ENCODE assay signal across 26 cellular contexts in genomic region chr9:982660-983240, GRCh38. TPM values are rescaled to one million over a fixed set of nuclear protein-coding genes. Genes with fewer than 3 reads are reported as not detected.
DNase-seq lines count a peak whose midpoint lies in the region; ATAC-seq and TF ChIP-seq lines count a peak whose summit lies in the region.
"Had no signal": no experiment of that assay in that cellular context is flagged by ENCODE, and none has a peak within 500 bp of the region (broad histone marks: within the 10 kb centered on the region; RNA-seq: fewer than 3 reads in every experiment).

No MANE protein-coding gene starts in this region.

- POLR2A ChIA-PET in MCF 10A (lab: Yijun Ruan, JAX) = interaction anchor here (0.9 kb wide), 1 partner anchor 8 kb away, joined by 3 read pairs; no protein-coding TSS in a partner anchor

- no peak overlapping the region for H3K4me2 ChIP-seq in mammary epithelial cell (ENCODE audit: insufficient read depth, low read depth, low read length)

- H3K36me3 ChIP-seq in mammary epithelial cell (ENCODE audit: insufficient read depth, low read length) (no peaks in the 10 kb centered on the region), thyroid gland (no peaks in the 10 kb centered on the region)
- H3K36me3 ChIP-seq: ascending aorta had no signal

- no peaks in the 10 kb centered on the region for H3K36me3 Mint-ChIP-seq in MCF 10A (ENCODE audit: insufficient read depth, unreplicated experiment)
- H3K36me3 Mint-ChIP-seq: activated naive CD8-positive, alpha-beta T cell treated with anti-CD3 and anti-CD28 coated beads, Interleukin-2, amount 10 ng/mL, durations not matched to agents 7 days and 5 days; mesothelial cell of epicardium; naive B cell had no signal

- no peak overlapping the region for H3K27ac Mint-ChIP-seq in MCF 10A (ENCODE audit: low read depth, unreplicated experiment)
- H3K27ac Mint-ChIP-seq: activated naive CD8-positive, alpha-beta T cell treated with anti-CD3 and anti-CD28 coated beads, Interleukin-2, amount 10 ng/mL, durations not matched to agents 7 days and 5 days; mesothelial cell of epicardium; naive B cell; T-helper 1 cell treated with Interleukin-12 subunit alpha and Interleukin-12 subunit beta and Interleukin-4 antibody, amounts not matched to agents 30 μg/mL and 1 μg/mL, for 36 hours had no signal

- 54% methylated on average over 9 of the region's 10 CpGs for WGBS in mammary epithelial cell (ENCODE audit: low coverage, missing lambda C conversion rate)
- 74 to 77% methylated on average over 10 of the region's 10 CpGs for WGBS in thyroid gland, 2 donors

- BruUV-seq in MCF 10A (replicated peaks; lab: Mats Ljungman, UMichigan) = no TSS peak
- no TSS peak for BruUV-seq in mammary epithelial cell (replicated peaks; lab: Mats Ljungman, UMichigan)

- ATAC-seq in foreskin keratinocyte (peak; percentile 44), GM21381 (IDR thresholded peaks at IDR 0.05; ENCODE audit: unreplicated experiment) (no peak), HG02610 (IDR thresholded peaks at IDR 0.05; ENCODE audit: unreplicated experiment) (no peak)
- ATAC-seq: K562, left ventricle myocardium superior had no signal

- H3K4me3 ChIP-seq in mammary epithelial cell (replicated peaks in 1 of 3; ENCODE audit: insufficient read depth in 1 of 3, low read depth in 2 of 3, low read length in 3 of 3) (no peak overlapping the region), thyroid gland (replicated peaks in 1 of 3) (no peak overlapping the region)
- H3K4me3 ChIP-seq: ascending aorta, K562, SK-N-MC had no signal

- H3K27ac ChIP-seq in mammary epithelial cell (ENCODE audit: insufficient read depth, low read depth, low read length) = no peak overlapping the region
- no peak overlapping the region for H3K27ac ChIP-seq in foreskin keratinocyte
- H3K27ac ChIP-seq in thyroid gland = peak overlapping the region in 2 of 3 donors; percentile 47 to 48
- H3K27ac ChIP-seq: ascending aorta, SK-N-MC had no signal

- in situ Hi-C loops in mammary epithelial cell (cut with MboI; ENCODE audit: low sequenced_read_pairs in 2 of 2) = no loop called here

- CTCF ChIA-PET in MCF 10A (lab: Yijun Ruan, JAX) (interaction anchor here (0.5 to 1.8 kb wide), 5 partner anchors 15 to 91 kb away, joined by 3 to 6 read pairs (median 4); no protein-coding TSS in a partner anchor), mammary epithelial cell (lab: Charles Lee; ENCODE audit: low non-redundant PET) (no interaction called here)

- H3K9me3 Mint-ChIP-seq in MCF 10A (ENCODE audit: unreplicated experiment) = no peaks in the 10 kb centered on the region
- H3K9me3 Mint-ChIP-seq: activated naive CD8-positive, alpha-beta T cell treated with anti-CD3 and anti-CD28 coated beads, Interleukin-2, amount 10 ng/mL, durations not matched to agents 7 days and 5 days; mesothelial cell of epicardium; T-helper 1 cell treated with Interleukin-12 subunit alpha and Interleukin-12 subunit beta and Interleukin-4 antibody, amounts not matched to agents 30 μg/mL and 1 μg/mL, for 36 hours had no signal

- H3K4me3 Mint-ChIP-seq in MCF 10A (ENCODE audit: unreplicated experiment) = no peak overlapping the region
- H3K4me3 Mint-ChIP-seq: activated naive CD8-positive, alpha-beta T cell treated with anti-CD3 and anti-CD28 coated beads, Interleukin-2, amount 10 ng/mL, durations not matched to agents 7 days and 5 days; mesothelial cell of epicardium; naive B cell; T-helper 1 cell treated with Interleukin-12 subunit alpha and Interleukin-12 subunit beta and Interleukin-4 antibody, amounts not matched to agents 30 μg/mL and 1 μg/mL, for 36 hours had no signal

- H3K4me1 ChIP-seq in mammary epithelial cell (ENCODE audit: insufficient read depth, low read length) (no peaks in the 10 kb centered on the region), foreskin keratinocyte (no peaks in the 10 kb centered on the region), thyroid gland (peaks cover 30 to 43% of the 10 kb centered on the region in 2 donors)
- H3K4me1 ChIP-seq: ascending aorta had no signal

- no peak overlapping the region for H3K9ac ChIP-seq in mammary epithelial cell (ENCODE audit: insufficient read depth, low read length)

- no peak for TF ChIP-seq POLR2A in thyroid gland (IDR thresholded peaks at IDR 0.05)

- H3K9me3 ChIP-seq in mammary epithelial cell (replicated peaks; ENCODE audit: insufficient read depth, low read length) (no peaks in the 10 kb centered on the region), thyroid gland (no peaks in the 10 kb centered on the region)
- H3K9me3 ChIP-seq: ascending aorta had no signal

- no peak overlapping the region for H2AFZ ChIP-seq in mammary epithelial cell (ENCODE audit: low read depth, low read length)

- DNase-seq in MCF 10A (ENCODE audit: unreplicated experiment) (peak; percentile 36), mammary epithelial cell (no peak), RKO (ENCODE audit: low spot score) (peak; percentile 18), foreskin keratinocyte (no peak), thyroid gland (no peak), NCI-H1048 (lab: John Stamatoyannopoulos, UW) (no peak)
- DNase-seq: ACHN; activated gamma-delta T cell; activated naive CD8-positive, alpha-beta T cell treated with anti-CD3 and anti-CD28 coated beads, Interleukin-2, amount 10 ng/mL, durations not matched to agents 7 days and 5 days; caudate nucleus; DMS153; left ventricle myocardium superior; naive B cell; NCI-H1694 treated with DMSO at 0.1 percent for 48 hours; NCI-H2171; NCI-H510A treated with DMSO at 0.1 percent for 48 hours; occipital lobe had no signal

- peaks cover 73% of the 10 kb centered on the region for H3K27me3 Mint-ChIP-seq in MCF 10A (ENCODE audit: insufficient read depth, unreplicated experiment)

- dilution Hi-C loops in mammary epithelial cell (cut with HindIII; ENCODE audit: low sequenced_read_pairs) = no loop called here

- peaks cover 5% of the 10 kb centered on the region for H3K4me1 Mint-ChIP-seq in MCF 10A (ENCODE audit: insufficient read depth, unreplicated experiment)

- intact Hi-C loops in MCF 10A (cut with micrococcal nuclease) = no loop called here
- intact Hi-C loops in mammary epithelial cell (cut with micrococcal nuclease) = no loop called here
- intact Hi-C loops in thyroid gland (cut with DNase I) = no loop called here

- TF ChIP-seq CTCF in MCF 10A (IDR thresholded peaks at IDR 0.05; ENCODE audit: unreplicated experiment) (no peak), mammary epithelial cell (conservative IDR thresholded peaks at IDR 0.05 in 1 of 2, IDR thresholded peaks at IDR 0.05 in 1 of 2; ENCODE audit: extremely low read depth in 1 of 2, insufficient read depth in 1 of 2, low read depth in 1 of 2, low read length in 2 of 2) (no peak), foreskin keratinocyte (conservative IDR thresholded peaks at IDR 0.05) (no peak), thyroid gland (IDR thresholded peaks at IDR 0.05) (no peak)

- H4K20me1 ChIP-seq in mammary epithelial cell (ENCODE audit: insufficient read depth, low read length) = no peaks in the 10 kb centered on the region

- no peaks in the 10 kb centered on the region for H3K79me2 ChIP-seq in mammary epithelial cell (ENCODE audit: insufficient read depth, low read length)

- peaks cover 29% of the 10 kb centered on the region for H3K27me3 ChIP-seq in mammary epithelial cell (ENCODE audit: insufficient read depth, low read length)
- H3K27me3 ChIP-seq in foreskin keratinocyte = peaks cover 68% of the 10 kb centered on the region
- no peaks in the 10 kb centered on the region for H3K27me3 ChIP-seq in thyroid gland
- H3K27me3 ChIP-seq: ascending aorta had no signal

RNA-seq across cellular contexts. Expression of gene DMRT3, which starts 6.3 kb away (rescaled TPM):
- total RNA-seq in MCF 10A (2022) (not detected in 2 replicates), mammary epithelial cell (not detected), foreskin keratinocyte (not detected in 2 replicates), thyroid gland (10 to 100 TPM in 1 of 4 donors, 1 to 10 TPM in 3; 2.5 to 26.1 (median 7.3) TPM)
- polyA plus RNA-seq in mammary epithelial cell (not detected), foreskin keratinocyte (not detected in 2 replicates)
- not detected for polyA minus RNA-seq in mammary epithelial cell
- total RNA-seq: activated naive CD8-positive, alpha-beta T cell treated with anti-CD3 and anti-CD28 coated beads, Interleukin-2, amount 10 ng/mL, durations not matched to agents 7 days and 5 days; ascending aorta; HT-29; K562; left ventricle myocardium superior had no signal
- polyA plus RNA-seq: BJ, K562 had no signal

Comparison
In these comparisons a context has a peak if more than half of its experiments do, and no peak if none do; other contexts are left out.
1. DNase-seq: peak in MCF 10A (single experiment) and RKO (single experiment); none in mammary epithelial cell (single experiment), foreskin keratinocyte (0 of 2), thyroid gland (0 of 2) and NCI-H1048 (single experiment).
2. H3K27ac ChIP-seq: peak in thyroid gland (2 of 3); none in mammary epithelial cell (single experiment) and foreskin keratinocyte (single experiment).